In genomic region chr2:194730266-194730665, GRCh38 we compare ENCODE assay signal across 25 cellular contexts.
DNase-seq lines count a peak whose midpoint lies in the region; ATAC-seq and TF ChIP-seq lines count a peak whose summit lies in the region.
"Had no signal": no experiment of that assay in that cellular context is flagged by ENCODE, and none has a peak within 500 bp of the region (broad histone marks: within the 10 kb centered on the region; RNA-seq: fewer than 3 reads in every experiment).

No MANE protein-coding gene starts in this region.

- intact Hi-C loops in activated CD4-positive, alpha-beta T cell treated with anti-CD3 and anti-CD28 coated beads for 36 hours (cut with DNase I, micrococcal nuclease): no loop called here

- no peak for TF ChIP-seq CTCF in RWPE1 (conservative IDR thresholded peaks at IDR 0.05; ENCODE audit: low read depth)
- TF ChIP-seq CTCF in fibroblast of mammary gland (conservative IDR thresholded peaks at IDR 0.05; ENCODE audit: control insufficient read depth, insufficient read depth, low read depth, low read length): no peak
- TF ChIP-seq CTCF in tibial nerve (IDR thresholded peaks at IDR 0.05): no peak

- H3K4me3 ChIP-seq in fibroblast of mammary gland (ENCODE audit: control insufficient read depth, low read depth, low read length) (no peak overlapping the region), tibial nerve (no peak overlapping the region)

- H3K4me1 Mint-ChIP-seq in activated CD4-positive, alpha-beta T cell treated with anti-CD3 and anti-CD28 coated beads for 36 hours: no peaks in the 10 kb centered on the region
- H3K4me1 Mint-ChIP-seq: CD14-positive monocyte; CD8-positive, alpha-beta memory T cell had no signal

- no peaks in the 10 kb centered on the region for H3K36me3 Mint-ChIP-seq in activated CD4-positive, alpha-beta T cell treated with anti-CD3 and anti-CD28 coated beads for 36 hours (ENCODE audit: low read depth)
- H3K36me3 Mint-ChIP-seq: CD14-positive monocyte; CD8-positive, alpha-beta memory T cell had no signal

- H3K9me3 ChIP-seq in tibial nerve: peaks cover 0 to 14% (median 0%) of the 10 kb centered on the region in 4 donors
- H3K9me3 ChIP-seq: BE2C had no signal

- no peaks in the 10 kb centered on the region for H3K27me3 ChIP-seq in tibial nerve
- H3K27me3 ChIP-seq: BE2C had no signal

- H3K4me1 ChIP-seq in tibial nerve: no peaks in the 10 kb centered on the region
- H3K4me1 ChIP-seq: BE2C had no signal

- H3K27me3 Mint-ChIP-seq in activated CD4-positive, alpha-beta T cell treated with anti-CD3 and anti-CD28 coated beads for 36 hours: no peaks in the 10 kb centered on the region
- H3K27me3 Mint-ChIP-seq: CD8-positive, alpha-beta memory T cell had no signal

- H3K9me3 Mint-ChIP-seq in activated CD4-positive, alpha-beta T cell treated with anti-CD3 and anti-CD28 coated beads for 36 hours (ENCODE audit: low read depth): no peaks in the 10 kb centered on the region

- CTCF ChIA-PET in RWPE1 (lab: Yijun Ruan, JAX): no interaction called here
- CTCF ChIA-PET in activated CD4-positive, alpha-beta T cell treated with anti-CD3 and anti-CD28 coated beads for 36 hours (lab: Charles Lee): no interaction called here

- 61 to 64% methylated on average over 1 of the region's 1 CpG for WGBS in tibial nerve, 2 donors

- DNase-seq in ELR (ENCODE audit: low read depth) (peak; percentile 70), HT1080 (ENCODE audit: low read depth) (peak; percentile 25), RWPE1 (ENCODE audit: low spot score) (peak; percentile 2), fibroblast of mammary gland (ENCODE audit: low read depth) (peak; percentile 17), tibial nerve (ENCODE audit: low spot score in 2 of 2) (no peak), GDM1 (lab: John Stamatoyannopoulos, UW) (no peak)
- DNase-seq in activated CD4-positive, alpha-beta T cell treated with anti-CD3 and anti-CD28 coated beads for 36 hours: no peak
- DNase-seq: 8988T; ACHN; BE2C; CD8-positive, alpha-beta memory T cell; DMS79 treated with DMSO at 0.1 percent for 48 hours; H7; HFFc6; KBM-7; NCI-H1048; NCI-H1417 treated with DMSO at 0.1 percent for 48 hours; NCI-H187 treated with DMSO at 0.1 percent for 48 hours; NCI-H2171 treated with DMSO at 0.1 percent for 48 hours; NCI-H524 treated with DMSO at 0.1 percent for 48 hours; NCI-H774; SHP77; SW 1271 had no signal

- no peak overlapping the region for H3K27ac Mint-ChIP-seq in activated CD4-positive, alpha-beta T cell treated with anti-CD3 and anti-CD28 coated beads for 36 hours
- H3K27ac Mint-ChIP-seq: CD14-positive monocyte; CD8-positive, alpha-beta memory T cell; HFFc6 had no signal

- POLR2A ChIA-PET in RWPE1 (lab: Yijun Ruan, JAX; ENCODE audit: low non-redundant PET): no interaction called here
- POLR2A ChIA-PET in activated CD4-positive, alpha-beta T cell treated with anti-CD3 and anti-CD28 coated beads for 36 hours (lab: Charles Lee): no interaction called here

- no peak for TF ChIP-seq EP300 in tibial nerve (IDR thresholded peaks at IDR 0.05)

- H3K36me3 ChIP-seq in tibial nerve: no peaks in the 10 kb centered on the region
- H3K36me3 ChIP-seq: BE2C had no signal

- TF ChIP-seq POLR2A in tibial nerve (IDR thresholded peaks at IDR 0.05): no peak

- H3K4me3 Mint-ChIP-seq in activated CD4-positive, alpha-beta T cell treated with anti-CD3 and anti-CD28 coated beads for 36 hours: no peak overlapping the region
- H3K4me3 Mint-ChIP-seq: CD14-positive monocyte; CD8-positive, alpha-beta memory T cell; HFFc6 had no signal

- ATAC-seq in activated CD4-positive, alpha-beta T cell treated with anti-CD3 and anti-CD28 coated beads for 36 hours: no peak
- no peak for ATAC-seq in GM19467 (IDR thresholded peaks at IDR 0.05; ENCODE audit: unreplicated experiment)

- no peak overlapping the region for H3K27ac ChIP-seq in RWPE1
- H3K27ac ChIP-seq in tibial nerve: no peak overlapping the region

Comparison
In these comparisons a context has a peak if more than half of its experiments do, and no peak if none do; other contexts are left out.
1. DNase-seq: peak in ELR (single experiment), HT1080 (single experiment), RWPE1 (single experiment) and fibroblast of mammary gland (single experiment); none in tibial nerve (0 of 2), activated CD4-positive, alpha-beta T cell treated with anti-CD3 and anti-CD28 coated beads for 36 hours (single experiment) and GDM1 (single experiment).